ENCODE assay signal across 22 cellular contexts in the genomic region with DNA sequence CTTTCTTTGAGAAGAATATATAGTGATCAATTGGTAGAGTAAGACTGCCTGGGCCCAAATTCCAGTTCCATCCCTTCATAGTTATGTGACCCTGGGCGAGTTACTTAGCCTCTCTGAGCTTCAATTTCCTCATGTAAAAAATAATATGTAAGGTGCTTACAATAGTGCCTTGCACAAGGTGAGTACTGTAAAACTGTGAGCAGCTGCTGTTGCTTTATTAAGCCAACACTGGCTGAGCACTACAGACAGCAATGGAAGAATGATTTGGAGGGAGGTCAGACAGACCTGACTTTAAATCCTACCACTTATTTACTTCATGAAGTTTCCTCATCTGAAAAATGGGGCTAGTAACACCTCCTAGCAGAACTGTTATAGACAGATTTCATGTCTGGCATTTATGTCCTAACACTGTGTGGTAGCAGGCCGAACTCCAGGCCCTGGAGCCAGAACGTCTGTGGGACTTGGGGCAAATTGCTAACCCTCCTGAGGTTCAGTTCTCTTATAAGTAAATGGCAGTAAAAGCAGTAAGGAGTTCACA. TPM values are rescaled to one million over a fixed set of nuclear protein-coding genes. Genes with fewer than 3 reads are reported as not detected.
"Had no signal": no experiment of that assay in that cellular context is flagged by ENCODE, and none has a peak within 500 bp of the region (broad histone marks: within the 10 kb centered on the region; RNA-seq: fewer than 3 reads in every experiment).

No MANE protein-coding gene starts in this region.

- H3K36me3 ChIP-seq: ovary, stomach, suprapubic skin, tibial nerve had no signal

- H3K27ac ChIP-seq: ovary, suprapubic skin, tibial nerve, VCaP had no signal

- H3K36me3 Mint-ChIP-seq: activated naive CD8-positive, alpha-beta T cell treated with anti-CD3 and anti-CD28 coated beads, Interleukin-2, amount 10 ng/mL, durations not matched to agents 7 days and 5 days; naive thymus-derived CD4-positive, alpha-beta T cell; stimulated activated memory B cell treated with anti-CD40 and anti-IgM and Interleukin-4, amounts not matched to agents 10 μg/mL and 1 μg/mL and 100 μg/mL, for 72 hours had no signal

- H3K9me3 ChIP-seq: ovary, stomach, suprapubic skin, tibial nerve had no signal

- DNase-seq: activated CD4-positive, alpha-beta memory T cell treated with anti-CD3 and anti-CD28 coated beads, Interleukin-2, amount 10 ng/mL, durations not matched to agents 7 days and 5 days; activated CD4-positive, alpha-beta T cell treated with anti-CD3 and anti-CD28 coated beads, Interleukin-2, amount 10 ng/mL, durations not matched to agents 24 days and 14 days; activated effector memory CD4-positive, alpha-beta T cell treated with Interleukin-2 at 50 U/mL for 16 hours; activated naive CD4-positive, alpha-beta T cell treated with anti-CD3 and anti-CD28 coated beads for 36 hours; activated naive CD8-positive, alpha-beta T cell treated with anti-CD3 and anti-CD28 coated beads, Interleukin-2, amount 10 ng/mL, durations not matched to agents 7 days and 5 days; activated T-cell treated with anti-CD3 and anti-CD28 coated beads, Interleukin-2, amount 50 U/mL, for 72 hours; amniotic stem cell; effector CD4-positive, alpha-beta T cell; kidney; naive thymus-derived CD4-positive, alpha-beta T cell; ovary; stimulated activated CD4-positive, alpha-beta T cell treated with anti-CD3 and anti-CD28 coated beads, Interleukin-15, amount 100 ng/mL, for 24 hours; stomach had no signal

- H3K4me2 ChIP-seq: smooth muscle cell had no signal

- H3K27me3 ChIP-seq: ovary, stomach, suprapubic skin, tibial nerve had no signal

- H3K27me3 Mint-ChIP-seq: activated CD4-positive, alpha-beta memory T cell treated with anti-CD3 and anti-CD28 coated beads, Interleukin-2, amount 10 ng/mL, durations not matched to agents 7 days and 5 days; activated CD4-positive, alpha-beta T cell treated with anti-CD3 and anti-CD28 coated beads, Interleukin-2, amount 10 ng/mL, durations not matched to agents 24 days and 14 days; activated naive CD8-positive, alpha-beta T cell treated with anti-CD3 and anti-CD28 coated beads, Interleukin-2, amount 10 ng/mL, durations not matched to agents 7 days and 5 days had no signal

- H3K9me3 Mint-ChIP-seq: activated CD4-positive, alpha-beta memory T cell treated with anti-CD3 and anti-CD28 coated beads, Interleukin-2, amount 10 ng/mL, durations not matched to agents 7 days and 5 days; activated CD4-positive, alpha-beta T cell treated with anti-CD3 and anti-CD28 coated beads, Interleukin-2, amount 10 ng/mL, durations not matched to agents 24 days and 14 days; activated naive CD4-positive, alpha-beta T cell treated with anti-CD3 and anti-CD28 coated beads for 36 hours; activated naive CD8-positive, alpha-beta T cell treated with anti-CD3 and anti-CD28 coated beads, Interleukin-2, amount 10 ng/mL, durations not matched to agents 7 days and 5 days; activated T-cell treated with anti-CD3 and anti-CD28 coated beads, Interleukin-2, amount 50 U/mL, for 72 hours; stimulated activated memory B cell treated with anti-CD40 and anti-IgM and Interleukin-4, amounts not matched to agents 10 μg/mL and 1 μg/mL and 100 μg/mL, for 72 hours had no signal

- H3K4me3 ChIP-seq: ovary, smooth muscle cell, stomach, suprapubic skin, tibial nerve had no signal

- ATAC-seq: activated CD4-positive, CD25-positive, alpha-beta regulatory T cell treated with anti-CD3 and anti-CD28 coated beads, Interleukin-2, amount 50 U/mL, for 24 hours; activated T-cell treated with anti-CD3 and anti-CD28 coated beads, Interleukin-2, amount 50 U/mL, for 72 hours; left lobe of liver; naive thymus-derived CD4-positive, alpha-beta T cell; sciatic nerve; stimulated activated memory B cell treated with anti-CD40 and anti-IgM and Interleukin-4, amounts not matched to agents 10 μg/mL and 1 μg/mL and 100 μg/mL, for 72 hours had no signal

- H3K4me1 Mint-ChIP-seq: activated CD4-positive, alpha-beta memory T cell treated with anti-CD3 and anti-CD28 coated beads, Interleukin-2, amount 10 ng/mL, durations not matched to agents 7 days and 5 days; activated CD4-positive, alpha-beta T cell treated with anti-CD3 and anti-CD28 coated beads, Interleukin-2, amount 10 ng/mL, durations not matched to agents 24 days and 14 days; activated naive CD8-positive, alpha-beta T cell treated with anti-CD3 and anti-CD28 coated beads, Interleukin-2, amount 10 ng/mL, durations not matched to agents 7 days and 5 days; naive thymus-derived CD4-positive, alpha-beta T cell; stimulated activated memory B cell treated with anti-CD40 and anti-IgM and Interleukin-4, amounts not matched to agents 10 μg/mL and 1 μg/mL and 100 μg/mL, for 72 hours had no signal

- H3K4me3 Mint-ChIP-seq: activated CD4-positive, alpha-beta memory T cell treated with anti-CD3 and anti-CD28 coated beads, Interleukin-2, amount 10 ng/mL, durations not matched to agents 7 days and 5 days; activated CD4-positive, alpha-beta T cell treated with anti-CD3 and anti-CD28 coated beads, Interleukin-2, amount 10 ng/mL, durations not matched to agents 24 days and 14 days; activated naive CD4-positive, alpha-beta T cell treated with anti-CD3 and anti-CD28 coated beads for 36 hours; activated naive CD8-positive, alpha-beta T cell treated with anti-CD3 and anti-CD28 coated beads, Interleukin-2, amount 10 ng/mL, durations not matched to agents 7 days and 5 days; activated T-cell treated with anti-CD3 and anti-CD28 coated beads, Interleukin-2, amount 50 U/mL, for 72 hours; naive thymus-derived CD4-positive, alpha-beta T cell; stimulated activated memory B cell treated with anti-CD40 and anti-IgM and Interleukin-4, amounts not matched to agents 10 μg/mL and 1 μg/mL and 100 μg/mL, for 72 hours had no signal

- H3K27ac Mint-ChIP-seq: activated CD4-positive, alpha-beta memory T cell treated with anti-CD3 and anti-CD28 coated beads, Interleukin-2, amount 10 ng/mL, durations not matched to agents 7 days and 5 days; activated CD4-positive, alpha-beta T cell treated with anti-CD3 and anti-CD28 coated beads, Interleukin-2, amount 10 ng/mL, durations not matched to agents 24 days and 14 days; activated naive CD4-positive, alpha-beta T cell treated with anti-CD3 and anti-CD28 coated beads for 36 hours; activated naive CD8-positive, alpha-beta T cell treated with anti-CD3 and anti-CD28 coated beads, Interleukin-2, amount 10 ng/mL, durations not matched to agents 7 days and 5 days; activated T-cell treated with anti-CD3 and anti-CD28 coated beads, Interleukin-2, amount 50 U/mL, for 72 hours; naive thymus-derived CD4-positive, alpha-beta T cell; stimulated activated memory B cell treated with anti-CD40 and anti-IgM and Interleukin-4, amounts not matched to agents 10 μg/mL and 1 μg/mL and 100 μg/mL, for 72 hours had no signal

- H3K4me1 ChIP-seq: stomach, suprapubic skin had no signal

RNA-seq across cellular contexts. Expression of gene RNF150, which starts 53.8 kb away (rescaled TPM):
- total RNA-seq: activated CD4-positive, alpha-beta memory T cell treated with anti-CD3 and anti-CD28 coated beads, Interleukin-2, amount 10 ng/mL, durations not matched to agents 7 days and 5 days; activated CD4-positive, alpha-beta T cell treated with anti-CD3 and anti-CD28 coated beads, Interleukin-2, amount 10 ng/mL, durations not matched to agents 24 days and 14 days; activated naive CD4-positive, alpha-beta T cell treated with anti-CD3 and anti-CD28 coated beads for 36 hours; activated naive CD8-positive, alpha-beta T cell treated with anti-CD3 and anti-CD28 coated beads, Interleukin-2, amount 10 ng/mL, durations not matched to agents 7 days and 5 days; T-helper 2 cell treated with Interferon-gamma antibody and Interleukin-4, amounts not matched to agents 100 ng/mL and 5 ng/mL, for 36 hours had no signal
- polyA plus RNA-seq: naive thymus-derived CD4-positive, alpha-beta T cell had no signal
